Comparison of ENCODE assay signal across 15 cellular contexts in genomic region chr2:69692424-69692823, GRCh38. TPM values are rescaled to one million over a fixed set of nuclear protein-coding genes. Genes with fewer than 3 reads are reported as not detected.
DNase-seq lines count a peak whose midpoint lies in the region; ATAC-seq and TF ChIP-seq lines count a peak whose summit lies in the region.
"Had no signal": no experiment of that assay in that cellular context is flagged by ENCODE, and none has a peak within 500 bp of the region (broad histone marks: within the 10 kb centered on the region; RNA-seq: fewer than 3 reads in every experiment).

No MANE protein-coding gene starts in this region.

- H3K36me3 Mint-ChIP-seq in CD8-positive, alpha-beta memory T cell = peaks cover 0 to 1% (median 0%) of the 10 kb centered on the region in 3 donors
- H3K36me3 Mint-ChIP-seq in naive thymus-derived CD8-positive, alpha-beta T cell = no peaks in the 10 kb centered on the region

- no peak overlapping the region for H3K27ac ChIP-seq in CD8-positive, alpha-beta memory T cell (ENCODE audit: low read depth, low read length)
- H3K27ac ChIP-seq in KOPT-K1 (ENCODE audit: low read depth, low read length, poor library complexity, severe bottlenecking) = peak overlapping the region; percentile 91
- H3K27ac ChIP-seq: gastroesophageal sphincter had no signal

- peaks cover 83% of the 10 kb centered on the region for H3K4me1 ChIP-seq in CD8-positive, alpha-beta memory T cell (ENCODE audit: insufficient read depth, low read length)
- H3K4me1 ChIP-seq: uterus had no signal

- H3K36me3 ChIP-seq in CD8-positive, alpha-beta memory T cell (ENCODE audit: insufficient read depth, low read length) = no peaks in the 10 kb centered on the region
- H3K36me3 ChIP-seq in KOPT-K1 (ENCODE audit: insufficient read depth, low read length) = no peaks in the 10 kb centered on the region
- H3K36me3 ChIP-seq: gastroesophageal sphincter, MG63, uterus had no signal

- no peak for TF ChIP-seq CTCF in choroid plexus epithelial cell (conservative IDR thresholded peaks at IDR 0.05; ENCODE audit: low read depth, low read length)

- peak overlapping the region; percentile 77 to 98 (median 95) for H3K27ac Mint-ChIP-seq in CD8-positive, alpha-beta memory T cell
- peak overlapping the region; percentile 91 to 99 (median 96) for H3K27ac Mint-ChIP-seq in naive thymus-derived CD8-positive, alpha-beta T cell
- H3K27ac Mint-ChIP-seq: H9 had no signal

- H3K4me1 Mint-ChIP-seq in CD8-positive, alpha-beta memory T cell = peaks cover 79 to 98% (median 97%) of the 10 kb centered on the region in 3 donors
- peaks cover 44 to 92% (median 87%) of the 10 kb centered on the region in 4 donors for H3K4me1 Mint-ChIP-seq in naive thymus-derived CD8-positive, alpha-beta T cell
- H3K4me1 Mint-ChIP-seq: H9 had no signal

- POLR2A ChIA-PET in CD8-positive, alpha-beta memory T cell (lab: Charles Lee) = interaction anchor here (1.9 kb wide), 1 partner anchor 42 kb away, joined by 7 read pairs; no protein-coding TSS in a partner anchor
- POLR2A ChIA-PET in naive thymus-derived CD8-positive, alpha-beta T cell (lab: Charles Lee) = interaction anchor here (0.8 to 8.6 kb wide), 4 partner anchors 9 to 49 kb away, joined by 3 to 214 read pairs (median 38); partner anchors contain the start of gene AAK1

- no peak for ATAC-seq in naive thymus-derived CD8-positive, alpha-beta T cell
- ATAC-seq in HG02885 (IDR thresholded peaks at IDR 0.05; ENCODE audit: poor library complexity, unreplicated experiment) (no peak), HG02884 (IDR thresholded peaks at IDR 0.05; ENCODE audit: unreplicated experiment) (no peak)
- ATAC-seq: gastroesophageal sphincter; stimulated activated naive CD8-positive, alpha-beta T cell treated with anti-CD3 and anti-CD28 coated beads, Interleukin-15, Interleukin-2, amounts not matched to agents 100 U/mL and 50 U/mL, for 24 hours had no signal

- H3K27me3 ChIP-seq in CD8-positive, alpha-beta memory T cell (ENCODE audit: insufficient read depth, low read length, poor library complexity, severe bottlenecking) = no peaks in the 10 kb centered on the region
- H3K27me3 ChIP-seq: gastroesophageal sphincter, MG63, uterus had no signal

- CTCF ChIA-PET in CD8-positive, alpha-beta memory T cell (lab: Charles Lee) = interaction anchor here (1.0 to 1.2 kb wide), 3 partner anchors 42 to 124 kb away, joined by 3 to 4 read pairs (median 4); no protein-coding TSS in a partner anchor

- peak overlapping the region in 4 of 7 donors; percentile 24 to 85 (median 74) for H3K4me3 Mint-ChIP-seq in CD8-positive, alpha-beta memory T cell
- peak overlapping the region in 6 of 10 donors; percentile 70 to 81 (median 76) for H3K4me3 Mint-ChIP-seq in naive thymus-derived CD8-positive, alpha-beta T cell
- H3K4me3 Mint-ChIP-seq: H9 had no signal

- no peaks in the 10 kb centered on the region for H3K9me3 ChIP-seq in CD8-positive, alpha-beta memory T cell (ENCODE audit: low read length)
- no peaks in the 10 kb centered on the region for H3K9me3 ChIP-seq in KOPT-K1 (ENCODE audit: insufficient read depth, low read length, poor library complexity, severe bottlenecking)
- H3K9me3 ChIP-seq: gastroesophageal sphincter, MG63, uterus had no signal

- no peak overlapping the region for H3K4me3 ChIP-seq in CD8-positive, alpha-beta memory T cell (ENCODE audit: low read length)
- H3K4me3 ChIP-seq in choroid plexus epithelial cell (ENCODE audit: low read depth, low read length) = no peak overlapping the region
- H3K4me3 ChIP-seq: gastroesophageal sphincter, MG63, uterus had no signal

- H3K27me3 Mint-ChIP-seq in CD8-positive, alpha-beta memory T cell = peaks cover 0 to 1% of the 10 kb centered on the region in 2 donors
- H3K27me3 Mint-ChIP-seq in naive thymus-derived CD8-positive, alpha-beta T cell = no peaks in the 10 kb centered on the region

- DNase-seq in CD8-positive, alpha-beta memory T cell = no peak
- DNase-seq in choroid plexus epithelial cell (ENCODE audit: low read depth) = peak; percentile 71
- DNase-seq in naive thymus-derived CD8-positive, alpha-beta T cell = no peak
- DNase-seq in pons (ENCODE audit: low spot score) = no peak
- DNase-seq: amygdala; COR-L47; dermis blood vessel endothelial cell; H9; MG63; stimulated activated naive CD8-positive, alpha-beta T cell treated with anti-CD3 and anti-CD28 coated beads, Interleukin-15, Interleukin-2, amounts not matched to agents 100 U/mL and 50 U/mL, for 24 hours; uterus had no signal

- no peaks in the 10 kb centered on the region for H3K9me3 Mint-ChIP-seq in CD8-positive, alpha-beta memory T cell
- no peaks in the 10 kb centered on the region for H3K9me3 Mint-ChIP-seq in naive thymus-derived CD8-positive, alpha-beta T cell
- H3K9me3 Mint-ChIP-seq: H9 had no signal

RNA-seq across cellular contexts. Expression of gene AAK1, which starts 48.9 kb away (rescaled TPM):
- total RNA-seq in CD8-positive, alpha-beta memory T cell = 10 to 100 TPM; 71.7 to 74.0 TPM
- 114 TPM for polyA plus RNA-seq in CD8-positive, alpha-beta memory T cell
- 100 to 1,000 TPM; 216 to 222 TPM for total RNA-seq in naive thymus-derived CD8-positive, alpha-beta T cell
- polyA plus RNA-seq in naive thymus-derived CD8-positive, alpha-beta T cell = 100 to 1,000 TPM in 1 of 3 donors, 10 to 100 TPM in 2; 59.8 to 106 (median 97.3) TPM

RNA-seq across cellular contexts. Expression of gene ANXA4, which starts 49.5 kb away (rescaled TPM):
- 10 to 100 TPM; 30.2 to 33.7 TPM for total RNA-seq in CD8-positive, alpha-beta memory T cell
- polyA plus RNA-seq in CD8-positive, alpha-beta memory T cell = 38.6 TPM
- 10 to 100 TPM in 1 of 2 experiments, 1 to 10 TPM in 1; 8.0 to 10.0 TPM for total RNA-seq in naive thymus-derived CD8-positive, alpha-beta T cell
- polyA plus RNA-seq in naive thymus-derived CD8-positive, alpha-beta T cell = 10 to 100 TPM in 1 of 3 donors, 1 to 10 TPM in 2; 2.9 to 15.8 (median 3.8) TPM
